ENCODE assay signal across 27 cellular contexts in the genomic region with DNA sequence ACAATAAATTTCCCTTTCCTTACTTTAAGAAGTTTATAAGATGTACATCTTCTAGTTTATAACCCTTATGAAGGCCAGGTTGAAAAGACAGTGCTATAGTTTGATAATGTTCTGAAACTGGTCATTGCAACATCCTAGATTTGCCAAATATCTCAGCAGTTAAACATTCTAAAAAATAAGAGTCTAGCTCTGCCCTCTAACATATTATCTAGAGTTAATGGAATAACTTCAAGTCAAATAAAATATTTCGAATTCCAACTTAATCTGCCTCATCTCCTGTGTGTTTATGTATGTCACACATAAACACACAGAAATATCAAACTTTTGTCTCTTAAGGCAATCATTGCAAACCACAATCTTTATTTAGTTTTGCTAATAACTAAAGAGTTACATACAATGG.
"Had no signal": no experiment of that assay in that cellular context is flagged by ENCODE, and none has a peak within 500 bp of the region (broad histone marks: within the 10 kb centered on the region; RNA-seq: fewer than 3 reads in every experiment).

No MANE protein-coding gene starts in this region.

- H3K27me3 ChIP-seq: body of pancreas had no signal

- H3K4me3 ChIP-seq: body of pancreas, SK-N-MC had no signal

- H3K27me3 Mint-ChIP-seq: activated B cell treated with CpG ODN at 0.5 μM for 24 hours; activated CD4-positive, alpha-beta memory T cell treated with anti-CD3 and anti-CD28 coated beads for 36 hours; activated CD4-positive, alpha-beta T cell treated with anti-CD3 and anti-CD28 coated beads, Interleukin-2, amount 10 ng/mL, durations not matched to agents 24 days and 14 days; activated naive CD8-positive, alpha-beta T cell treated with anti-CD3 and anti-CD28 coated beads, Interleukin-2, amount 10 ng/mL, durations not matched to agents 7 days and 5 days; T-cell had no signal

- H3K9me3 Mint-ChIP-seq: activated naive CD8-positive, alpha-beta T cell treated with anti-CD3 and anti-CD28 coated beads, Interleukin-2, amount 10 ng/mL, durations not matched to agents 7 days and 5 days; T-cell had no signal

- H3K9ac ChIP-seq: KMS-11 had no signal

- DNase-seq: activated B cell treated with CpG ODN at 0.5 μM for 24 hours; activated CD4-positive, alpha-beta memory T cell treated with anti-CD3 and anti-CD28 coated beads for 36 hours; activated CD4-positive, alpha-beta T cell treated with anti-CD3 and anti-CD28 coated beads for 1 hour; activated CD4-positive, alpha-beta T cell treated with anti-CD3 and anti-CD28 coated beads, Interleukin-2, amount 10 ng/mL, durations not matched to agents 24 days and 14 days; activated CD8-positive, alpha-beta memory T cell treated with anti-CD3 and anti-CD28 coated beads for 24 hours; activated gamma-delta T cell treated with Interleukin-2 at 50 U/mL for 16 hours; activated naive CD4-positive, alpha-beta T cell treated with anti-CD3 and anti-CD28 coated beads, Interleukin-2, amount 50 U/mL, for 16 hours; activated naive CD8-positive, alpha-beta T cell treated with anti-CD3 and anti-CD28 coated beads, Interleukin-2, amount 10 ng/mL, durations not matched to agents 7 days and 5 days; activated T-cell treated with anti-CD3 and anti-CD28 coated beads, Interleukin-2, amount 50 U/mL, for 4 hours; aorta; body of pancreas; NCI-H1092; NCI-H1417; NCI-H1930; NCI-H2171; NCI-H2227 treated with DMSO at 0.1 percent for 48 hours; NCI-H526; NCI-H82; RPMI8226; T-cell; T-helper 2 cell; T1000 had no signal

- FAIRE-seq: TTC549 had no signal

- H3K9me3 ChIP-seq: body of pancreas had no signal

- H3K27ac Mint-ChIP-seq: activated B cell treated with CpG ODN at 0.5 μM for 24 hours; activated CD4-positive, alpha-beta memory T cell treated with anti-CD3 and anti-CD28 coated beads for 36 hours; activated CD4-positive, alpha-beta T cell treated with anti-CD3 and anti-CD28 coated beads, Interleukin-2, amount 10 ng/mL, durations not matched to agents 24 days and 14 days; activated naive CD8-positive, alpha-beta T cell treated with anti-CD3 and anti-CD28 coated beads, Interleukin-2, amount 10 ng/mL, durations not matched to agents 7 days and 5 days; T-cell had no signal

- ATAC-seq: activated T-cell treated with anti-CD3 and anti-CD28 coated beads, Interleukin-2, amount 50 U/mL, for 4 hours; body of pancreas; Panc1; Right ventricle myocardium inferior; T-cell had no signal

- H3K4me1 Mint-ChIP-seq: activated B cell treated with CpG ODN at 0.5 μM for 24 hours; activated CD4-positive, alpha-beta T cell treated with anti-CD3 and anti-CD28 coated beads, Interleukin-2, amount 10 ng/mL, durations not matched to agents 24 days and 14 days; activated naive CD8-positive, alpha-beta T cell treated with anti-CD3 and anti-CD28 coated beads, Interleukin-2, amount 10 ng/mL, durations not matched to agents 7 days and 5 days; T-cell had no signal

- H3K27ac ChIP-seq: body of pancreas, KMS-11, SK-N-MC had no signal

- H3K4me1 ChIP-seq: body of pancreas had no signal

- H3K4me3 Mint-ChIP-seq: activated B cell treated with CpG ODN at 0.5 μM for 24 hours; activated CD4-positive, alpha-beta memory T cell treated with anti-CD3 and anti-CD28 coated beads for 36 hours; activated CD4-positive, alpha-beta T cell treated with anti-CD3 and anti-CD28 coated beads, Interleukin-2, amount 10 ng/mL, durations not matched to agents 24 days and 14 days; activated naive CD8-positive, alpha-beta T cell treated with anti-CD3 and anti-CD28 coated beads, Interleukin-2, amount 10 ng/mL, durations not matched to agents 7 days and 5 days; activated T-cell treated with anti-CD3 and anti-CD28 coated beads, Interleukin-2, amount 50 U/mL, for 4 hours; T-cell had no signal

- H3K36me3 Mint-ChIP-seq: activated CD4-positive, alpha-beta memory T cell treated with anti-CD3 and anti-CD28 coated beads for 36 hours; activated naive CD8-positive, alpha-beta T cell treated with anti-CD3 and anti-CD28 coated beads, Interleukin-2, amount 10 ng/mL, durations not matched to agents 7 days and 5 days; T-cell had no signal

- H3K4me2 ChIP-seq: KMS-11 had no signal
